1 cellular context compared by ENCODE assay signal in genomic region chr17:63701477-63702222, GRCh38.
TF ChIP-seq lines count a peak whose summit lies in the region.

No MANE protein-coding gene starts in this region.

TF ChIP-seq in WTC11, 78 proteins besides CTCF, POLR2A, EP300 and RAD21 (continued from another document):
- TF ChIP-seq, protein P1, sequence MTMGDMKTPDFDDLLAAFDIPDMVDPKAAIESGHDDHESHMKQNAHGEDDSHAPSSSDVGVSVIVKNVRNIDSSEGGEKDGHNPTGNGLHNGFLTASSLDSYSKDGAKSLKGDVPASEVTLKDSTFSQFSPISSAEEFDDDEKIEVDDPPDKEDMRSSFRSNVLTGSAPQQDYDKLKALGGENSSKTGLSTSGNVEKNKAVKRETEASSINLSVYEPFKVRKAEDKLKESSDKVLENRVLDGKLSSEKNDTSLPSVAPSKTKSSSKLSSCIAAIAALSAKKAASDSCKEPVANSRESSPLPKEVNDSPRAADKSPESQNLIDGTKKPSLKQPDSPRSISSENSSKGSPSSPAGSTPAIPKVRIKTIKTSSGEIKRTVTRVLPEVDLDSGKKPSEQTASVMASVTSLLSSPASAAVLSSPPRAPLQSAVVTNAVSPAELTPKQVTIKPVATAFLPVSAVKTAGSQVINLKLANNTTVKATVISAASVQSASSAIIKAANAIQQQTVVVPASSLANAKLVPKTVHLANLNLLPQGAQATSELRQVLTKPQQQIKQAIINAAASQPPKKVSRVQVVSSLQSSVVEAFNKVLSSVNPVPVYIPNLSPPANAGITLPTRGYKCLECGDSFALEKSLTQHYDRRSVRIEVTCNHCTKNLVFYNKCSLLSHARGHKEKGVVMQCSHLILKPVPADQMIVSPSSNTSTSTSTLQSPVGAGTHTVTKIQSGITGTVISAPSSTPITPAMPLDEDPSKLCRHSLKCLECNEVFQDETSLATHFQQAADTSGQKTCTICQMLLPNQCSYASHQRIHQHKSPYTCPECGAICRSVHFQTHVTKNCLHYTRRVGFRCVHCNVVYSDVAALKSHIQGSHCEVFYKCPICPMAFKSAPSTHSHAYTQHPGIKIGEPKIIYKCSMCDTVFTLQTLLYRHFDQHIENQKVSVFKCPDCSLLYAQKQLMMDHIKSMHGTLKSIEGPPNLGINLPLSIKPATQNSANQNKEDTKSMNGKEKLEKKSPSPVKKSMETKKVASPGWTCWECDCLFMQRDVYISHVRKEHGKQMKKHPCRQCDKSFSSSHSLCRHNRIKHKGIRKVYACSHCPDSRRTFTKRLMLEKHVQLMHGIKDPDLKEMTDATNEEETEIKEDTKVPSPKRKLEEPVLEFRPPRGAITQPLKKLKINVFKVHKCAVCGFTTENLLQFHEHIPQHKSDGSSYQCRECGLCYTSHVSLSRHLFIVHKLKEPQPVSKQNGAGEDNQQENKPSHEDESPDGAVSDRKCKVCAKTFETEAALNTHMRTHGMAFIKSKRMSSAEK (CRISPR knock-in tag; IDR thresholded peaks at IDR 0.05; ENCODE audit: borderline replicate concordance): no peak
- TF ChIP-seq NR2C2 (CRISPR knock-in tag; IDR thresholded peaks at IDR 0.05): no peak
- TF ChIP-seq, protein P2, sequence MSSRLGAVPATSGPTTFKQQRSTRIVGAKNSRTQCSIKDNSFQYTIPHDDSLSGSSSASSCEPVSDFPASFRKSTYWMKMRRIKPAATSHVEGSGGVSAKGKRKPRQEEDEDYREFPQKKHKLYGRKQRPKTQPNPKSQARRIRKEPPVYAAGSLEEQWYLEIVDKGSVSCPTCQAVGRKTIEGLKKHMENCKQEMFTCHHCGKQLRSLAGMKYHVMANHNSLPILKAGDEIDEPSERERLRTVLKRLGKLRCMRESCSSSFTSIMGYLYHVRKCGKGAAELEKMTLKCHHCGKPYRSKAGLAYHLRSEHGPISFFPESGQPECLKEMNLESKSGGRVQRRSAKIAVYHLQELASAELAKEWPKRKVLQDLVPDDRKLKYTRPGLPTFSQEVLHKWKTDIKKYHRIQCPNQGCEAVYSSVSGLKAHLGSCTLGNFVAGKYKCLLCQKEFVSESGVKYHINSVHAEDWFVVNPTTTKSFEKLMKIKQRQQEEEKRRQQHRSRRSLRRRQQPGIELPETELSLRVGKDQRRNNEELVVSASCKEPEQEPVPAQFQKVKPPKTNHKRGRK (CRISPR knock-in tag; IDR thresholded peaks at IDR 0.05; ENCODE audit: borderline replicate concordance): no peak
- no peak for TF ChIP-seq PRRX2 (CRISPR knock-in tag; IDR thresholded peaks at IDR 0.05)
- no peak for TF ChIP-seq KAT7 (CRISPR knock-in tag; IDR thresholded peaks at IDR 0.05; ENCODE audit: borderline replicate concordance)
- TF ChIP-seq NFATC4 (CRISPR knock-in tag; IDR thresholded peaks at IDR 0.05): no peak
- TF ChIP-seq CBFB (CRISPR knock-in tag; IDR thresholded peaks at IDR 0.05; ENCODE audit: low read depth): no peak
- no peak for TF ChIP-seq PRDM15 (CRISPR knock-in tag; IDR thresholded peaks at IDR 0.05)
- TF ChIP-seq GABPB1 (CRISPR knock-in tag; IDR thresholded peaks at IDR 0.05): no peak
- TF ChIP-seq SP1 (CRISPR knock-in tag; conservative IDR thresholded peaks at IDR 0.05): no peak
- no peak for TF ChIP-seq AR (CRISPR knock-in tag; IDR thresholded peaks at IDR 0.05)
- TF ChIP-seq, protein P3, sequence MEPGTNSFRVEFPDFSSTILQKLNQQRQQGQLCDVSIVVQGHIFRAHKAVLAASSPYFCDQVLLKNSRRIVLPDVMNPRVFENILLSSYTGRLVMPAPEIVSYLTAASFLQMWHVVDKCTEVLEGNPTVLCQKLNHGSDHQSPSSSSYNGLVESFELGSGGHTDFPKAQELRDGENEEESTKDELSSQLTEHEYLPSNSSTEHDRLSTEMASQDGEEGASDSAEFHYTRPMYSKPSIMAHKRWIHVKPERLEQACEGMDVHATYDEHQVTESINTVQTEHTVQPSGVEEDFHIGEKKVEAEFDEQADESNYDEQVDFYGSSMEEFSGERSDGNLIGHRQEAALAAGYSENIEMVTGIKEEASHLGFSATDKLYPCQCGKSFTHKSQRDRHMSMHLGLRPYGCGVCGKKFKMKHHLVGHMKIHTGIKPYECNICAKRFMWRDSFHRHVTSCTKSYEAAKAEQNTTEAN (CRISPR knock-in tag; IDR thresholded peaks at IDR 0.05): no peak
- TF ChIP-seq, protein P4, sequence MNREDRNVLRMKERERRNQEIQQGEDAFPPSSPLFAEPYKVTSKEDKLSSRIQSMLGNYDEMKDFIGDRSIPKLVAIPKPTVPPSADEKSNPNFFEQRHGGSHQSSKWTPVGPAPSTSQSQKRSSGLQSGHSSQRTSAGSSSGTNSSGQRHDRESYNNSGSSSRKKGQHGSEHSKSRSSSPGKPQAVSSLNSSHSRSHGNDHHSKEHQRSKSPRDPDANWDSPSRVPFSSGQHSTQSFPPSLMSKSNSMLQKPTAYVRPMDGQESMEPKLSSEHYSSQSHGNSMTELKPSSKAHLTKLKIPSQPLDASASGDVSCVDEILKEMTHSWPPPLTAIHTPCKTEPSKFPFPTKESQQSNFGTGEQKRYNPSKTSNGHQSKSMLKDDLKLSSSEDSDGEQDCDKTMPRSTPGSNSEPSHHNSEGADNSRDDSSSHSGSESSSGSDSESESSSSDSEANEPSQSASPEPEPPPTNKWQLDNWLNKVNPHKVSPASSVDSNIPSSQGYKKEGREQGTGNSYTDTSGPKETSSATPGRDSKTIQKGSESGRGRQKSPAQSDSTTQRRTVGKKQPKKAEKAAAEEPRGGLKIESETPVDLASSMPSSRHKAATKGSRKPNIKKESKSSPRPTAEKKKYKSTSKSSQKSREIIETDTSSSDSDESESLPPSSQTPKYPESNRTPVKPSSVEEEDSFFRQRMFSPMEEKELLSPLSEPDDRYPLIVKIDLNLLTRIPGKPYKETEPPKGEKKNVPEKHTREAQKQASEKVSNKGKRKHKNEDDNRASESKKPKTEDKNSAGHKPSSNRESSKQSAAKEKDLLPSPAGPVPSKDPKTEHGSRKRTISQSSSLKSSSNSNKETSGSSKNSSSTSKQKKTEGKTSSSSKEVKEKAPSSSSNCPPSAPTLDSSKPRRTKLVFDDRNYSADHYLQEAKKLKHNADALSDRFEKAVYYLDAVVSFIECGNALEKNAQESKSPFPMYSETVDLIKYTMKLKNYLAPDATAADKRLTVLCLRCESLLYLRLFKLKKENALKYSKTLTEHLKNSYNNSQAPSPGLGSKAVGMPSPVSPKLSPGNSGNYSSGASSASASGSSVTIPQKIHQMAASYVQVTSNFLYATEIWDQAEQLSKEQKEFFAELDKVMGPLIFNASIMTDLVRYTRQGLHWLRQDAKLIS (CRISPR knock-in tag; IDR thresholded peaks at IDR 0.05; ENCODE audit: borderline replicate concordance): no peak
- TF ChIP-seq, protein P5, sequence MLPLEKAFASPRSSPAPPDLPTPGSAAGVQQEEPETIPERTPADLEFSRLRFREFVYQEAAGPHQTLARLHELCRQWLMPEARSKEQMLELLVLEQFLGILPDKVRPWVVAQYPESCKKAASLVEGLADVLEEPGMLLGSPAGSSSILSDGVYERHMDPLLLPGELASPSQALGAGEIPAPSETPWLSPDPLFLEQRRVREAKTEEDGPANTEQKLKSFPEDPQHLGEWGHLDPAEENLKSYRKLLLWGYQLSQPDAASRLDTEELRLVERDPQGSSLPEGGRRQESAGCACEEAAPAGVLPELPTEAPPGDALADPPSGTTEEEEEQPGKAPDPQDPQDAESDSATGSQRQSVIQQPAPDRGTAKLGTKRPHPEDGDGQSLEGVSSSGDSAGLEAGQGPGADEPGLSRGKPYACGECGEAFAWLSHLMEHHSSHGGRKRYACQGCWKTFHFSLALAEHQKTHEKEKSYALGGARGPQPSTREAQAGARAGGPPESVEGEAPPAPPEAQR (CRISPR knock-in tag; IDR thresholded peaks at IDR 0.05): no peak
TF ChIP-seq in WTC11: peak in this region for 0.
